8 cellular contexts compared by ENCODE assay signal in the genomic region with DNA sequence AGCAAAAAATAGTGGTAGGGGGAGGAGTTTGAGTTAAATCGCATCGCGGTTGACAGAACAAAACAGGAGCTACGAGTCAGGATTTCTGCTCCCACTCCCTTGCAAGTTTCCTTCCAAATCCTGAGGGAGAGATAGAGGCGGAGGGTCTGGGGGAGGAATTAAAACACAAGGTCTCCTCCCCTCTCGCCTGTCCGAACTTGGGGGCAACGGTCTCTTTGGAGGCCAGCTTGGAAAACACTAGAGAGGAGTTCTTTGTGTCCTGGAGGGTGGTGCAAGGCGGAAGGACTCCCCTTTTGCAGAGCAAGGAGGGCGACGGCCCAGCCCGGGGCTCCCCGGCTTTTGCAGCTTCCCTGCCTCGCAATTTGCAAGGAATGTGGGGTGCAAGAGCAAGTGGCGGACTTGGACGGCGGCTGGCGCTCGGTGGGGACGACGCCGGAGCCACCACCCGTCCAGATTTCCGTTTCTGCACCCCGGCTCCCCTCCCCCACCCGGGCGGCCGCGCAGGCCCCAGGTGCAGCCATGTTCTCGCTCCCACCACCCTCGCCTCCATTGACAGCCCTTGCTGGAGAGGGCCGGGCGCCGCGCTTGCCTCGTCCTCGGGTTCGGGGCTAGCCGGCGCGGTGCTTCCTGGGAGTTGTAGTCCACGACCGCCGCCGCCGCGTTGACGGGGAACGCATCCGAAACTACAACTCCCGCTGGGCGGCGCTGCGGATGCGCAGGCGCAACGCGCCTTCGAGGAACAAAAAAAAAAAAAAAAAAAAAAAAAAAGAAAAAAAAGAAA. TPM values are rescaled to one million over a fixed set of nuclear protein-coding genes. Genes with fewer than 3 reads are reported as not detected.
DNase-seq lines count a peak whose midpoint lies in the region; ATAC-seq, FAIRE-seq and TF ChIP-seq lines count a peak whose summit lies in the region.

No MANE protein-coding gene starts in this region.

- intact Hi-C loops in aorta (cut with DNase I): no loop called here

- H3K36me3 ChIP-seq in aorta (ENCODE audit: control insufficient read depth in 1 of 2, insufficient read depth in 2 of 2, low read length in 1 of 2): no peaks in the 10 kb centered on the region

- TF ChIP-seq CTCF in astrocyte of the cerebellum (IDR thresholded peaks at IDR 0.05; ENCODE audit: low read depth, low read length, missing control alignments): no peak

- H3K27me3 ChIP-seq in aorta (ENCODE audit: control insufficient read depth in 1 of 2, insufficient read depth in 2 of 2, low read length in 1 of 2): no peaks in the 10 kb centered on the region

- peaks cover 0 to 1% of the 10 kb centered on the region in 2 donors for H3K4me1 ChIP-seq in aorta (ENCODE audit: control insufficient read depth in 1 of 2, insufficient read depth in 2 of 2, low read length in 2 of 2)

- peak overlapping the region in 1 of 2 donors; percentile 78 for H3K27ac ChIP-seq in aorta (ENCODE audit: low read depth in 1 of 2, low read length in 2 of 2)

- ATAC-seq in HG02970 (IDR thresholded peaks at IDR 0.05; ENCODE audit: low FRiP score, unreplicated experiment): peak; percentile 61
- ATAC-seq in aorta (ENCODE audit: low FRiP score): peak; percentile 98

- H3K9me3 ChIP-seq in aorta (ENCODE audit: control insufficient read depth, low read length): no peaks in the 10 kb centered on the region

- WGBS in aorta, 2 donors: 1% methylated on average over 51 to 59 of the region's 59 CpGs

- in situ Hi-C loops in astrocyte of the cerebellum (cut with HindIII; ENCODE audit: low sequenced_read_pairs): no loop called here

- FAIRE-seq in GM18507 (lab: Jason Lieb, UNC): peak; percentile 83

- peak overlapping the region; percentile 72 for H3K4me3 ChIP-seq in astrocyte of the cerebellum (ENCODE audit: low read depth, low read length)
- H3K4me3 ChIP-seq in aorta (ENCODE audit: low read length in 2 of 2): peak overlapping the region; percentile 76 to 95

- DNase-seq in GM18507 (ENCODE audit: extremely low spot score, insufficient read length, low read depth): peak; percentile 86
- peak; percentile 98 to 99 for DNase-seq in NCI-H1930 (lab: John Stamatoyannopoulos, UW)
- peak; percentile 93 for DNase-seq in T-helper 22 cell (ENCODE audit: low read depth)
- peak; percentile 88 for DNase-seq in astrocyte of the cerebellum (ENCODE audit: low read depth)
- DNase-seq in hepatic stellate cell (ENCODE audit: low spot score): peak; percentile 95
- peak; percentile 78 for DNase-seq in renal cortical epithelial cell (ENCODE audit: low read depth)
- DNase-seq in aorta: peak; percentile 99 to 100

RNA-seq across cellular contexts. Expression of a gene that starts 0.4 kb away (rescaled TPM):
- total RNA-seq in renal cortical epithelial cell (112 and 399 TPM in 2 replicates), aorta (100 to 1,000 TPM; 132 to 198 TPM)
- polyA plus RNA-seq in aorta: 10 to 100 TPM; 22.7 to 46.3 TPM
